11 cellular contexts compared by ENCODE assay signal in genomic region chr10:90847436-90847835, GRCh38.
A peak's percentile ranks its signal among the peaks of the same experiment; 100 is the strongest.
DNase-seq lines count a peak whose midpoint lies in the region; ATAC-seq and TF ChIP-seq lines count a peak whose summit lies in the region.
"Had no signal": no experiment of that assay in that cellular context is flagged by ENCODE, and none has a peak within 500 bp of the region (broad histone marks: within the 10 kb centered on the region; RNA-seq: fewer than 3 reads in every experiment).

No MANE protein-coding gene starts in this region.

- H3K9ac ChIP-seq in OCI-LY3 (ENCODE audit: low read length), result no peak overlapping the region

- peaks cover 16% of the 10 kb centered on the region for H3K4me1 ChIP-seq in OCI-LY3 (ENCODE audit: low read length)

- peak; percentile 38 to 41 for ATAC-seq in activated CD4-positive, CD25-positive, alpha-beta regulatory T cell treated with anti-CD3 and anti-CD28 coated beads, Interleukin-2, amount 50 U/mL, for 24 hours
- ATAC-seq in HG03432 (IDR thresholded peaks at IDR 0.05; ENCODE audit: unreplicated experiment), result no peak

- no peaks in the 10 kb centered on the region for H3K27me3 ChIP-seq in OCI-LY3 (ENCODE audit: low read depth, low read length)

- H3K79me2 ChIP-seq in OCI-LY3 (ENCODE audit: low read length), result no peaks in the 10 kb centered on the region

- no peaks in the 10 kb centered on the region for H4K20me1 ChIP-seq in OCI-LY3 (ENCODE audit: insufficient read depth, low read length)

- H3K36me3 ChIP-seq in OCI-LY3 (replicated peaks; ENCODE audit: low read depth, low read length), result no peaks in the 10 kb centered on the region
- H3K36me3 ChIP-seq: heart left ventricle had no signal

- no peaks in the 10 kb centered on the region for H3K9me3 ChIP-seq in OCI-LY3 (ENCODE audit: insufficient read depth, low read length)

- no peak for DNase-seq in activated CD4-positive, CD25-positive, alpha-beta regulatory T cell treated with anti-CD3 and anti-CD28 coated beads, Interleukin-2, amount 50 U/mL, for 72 hours
- DNase-seq in epithelial cell of prostate (ENCODE audit: low read depth, low spot score) (peak; percentile 74), skeletal muscle cell (ENCODE audit: low read depth) (peak; percentile 54)
- no peak for DNase-seq in activated CD8-positive, alpha-beta memory T cell treated with anti-CD3 and anti-CD28 coated beads, Interleukin-2, amount 50 U/mL, for 4 hours
- no peak for DNase-seq in effector CD8-positive, alpha-beta T cell (lab: John Stamatoyannopoulos, UW)
- DNase-seq: activated CD4-positive, alpha-beta memory T cell treated with anti-CD3 and anti-CD28 coated beads for 36 hours; heart left ventricle; NCI-H1436 had no signal

- no peak overlapping the region for H2AFZ ChIP-seq in OCI-LY3 (ENCODE audit: low read depth, low read length)

- H3K4me3 ChIP-seq in OCI-LY3 (ENCODE audit: low read length) (no peak overlapping the region), skeletal muscle cell (ENCODE audit: low read depth, low read length) (no peak overlapping the region)
- H3K4me3 ChIP-seq: heart left ventricle had no signal

- H3K27ac ChIP-seq in OCI-LY3 (ENCODE audit: low read length) (no peak overlapping the region), epithelial cell of prostate (peak overlapping the region; percentile 89)
- H3K27ac ChIP-seq: heart left ventricle had no signal

- H3K4me2 ChIP-seq in OCI-LY3 (ENCODE audit: low read length), result peak overlapping the region; percentile 35

- TF ChIP-seq CTCF in OCI-LY3 (IDR thresholded peaks at IDR 0.05; ENCODE audit: low read depth, low read length), result no peak

Comparison
In these comparisons a context has a peak if more than half of its experiments do, and no peak if none do; other contexts are left out.
1. DNase-seq: peak in epithelial cell of prostate (single experiment) and skeletal muscle cell (single experiment); none in activated CD4-positive, CD25-positive, alpha-beta regulatory T cell treated with anti-CD3 and anti-CD28 coated beads, Interleukin-2, amount 50 U/mL, for 72 hours (single experiment), activated CD8-positive, alpha-beta memory T cell treated with anti-CD3 and anti-CD28 coated beads, Interleukin-2, amount 50 U/mL, for 4 hours (single experiment) and effector CD8-positive, alpha-beta T cell (single experiment).